In the genomic region with DNA sequence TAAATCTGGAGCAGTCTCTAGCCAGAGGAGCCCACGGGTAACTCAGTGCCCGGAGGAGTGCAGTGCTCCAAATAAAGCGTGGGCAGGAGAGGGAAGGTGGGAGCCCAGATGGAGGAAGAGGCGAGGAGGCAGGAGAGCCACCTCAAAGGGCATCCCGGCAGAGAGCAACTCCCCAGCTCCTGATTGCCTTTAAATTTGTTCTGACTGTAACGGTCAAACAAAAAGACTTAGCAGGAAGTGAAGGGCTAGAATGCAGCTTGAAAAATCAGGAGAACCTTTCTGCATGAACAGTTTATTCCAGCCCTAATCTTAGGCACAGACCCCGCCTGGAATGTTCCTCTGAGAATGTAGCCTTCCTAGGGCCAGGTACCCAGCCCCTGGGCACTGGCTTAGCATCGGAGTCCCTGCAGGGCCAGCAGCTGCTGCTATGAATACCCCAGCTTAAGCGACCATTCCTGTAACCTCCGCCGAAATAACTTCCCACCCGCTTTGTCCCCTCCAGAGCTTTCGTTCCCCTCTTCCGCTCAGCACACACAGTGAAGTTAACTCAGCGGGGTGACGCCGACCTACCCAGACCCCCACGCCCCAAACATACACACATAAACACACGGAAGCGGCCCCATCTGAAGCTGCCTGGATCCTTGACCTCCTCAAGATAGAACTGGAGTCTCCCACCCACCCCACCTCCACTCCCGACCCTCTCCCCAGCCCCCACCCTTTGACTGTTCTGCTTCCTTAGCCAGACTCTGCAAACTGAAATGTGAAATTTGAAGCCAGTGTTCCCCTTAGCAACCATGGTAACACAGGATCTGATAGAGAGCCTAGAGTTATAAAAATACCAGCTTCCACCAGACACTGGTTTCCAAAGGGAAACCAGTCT, we compare ENCODE assay signal across 8 cellular contexts.
DNase-seq lines count a peak whose midpoint lies in the region; ATAC-seq, FAIRE-seq and TF ChIP-seq lines count a peak whose summit lies in the region.

No MANE protein-coding gene starts in this region.

- peak overlapping the region; percentile 57 for H3K4me3 Mint-ChIP-seq in central memory CD8-positive, alpha-beta T cell

- POLR2A ChIA-PET in AG04450 (lab: Yijun Ruan, JAX), result interaction anchor here (0.6 to 0.7 kb wide), 3 partner anchors 47 to 99 kb away, joined by 3 read pairs; no protein-coding TSS in a partner anchor

- H3K27me3 Mint-ChIP-seq in central memory CD8-positive, alpha-beta T cell, result no peaks in the 10 kb centered on the region

- H3K27ac Mint-ChIP-seq in central memory CD8-positive, alpha-beta T cell (ENCODE audit: low read depth), result no peak overlapping the region

- no peak for FAIRE-seq in GM12892 (lab: Jason Lieb, UNC)

- peak overlapping the region; percentile 21; the same call in 1 of the 2 replicates for H3K4me3 ChIP-seq in AG04450 (ENCODE audit: low read depth, low read length)

- no peak for ATAC-seq in central memory CD8-positive, alpha-beta T cell (replicated peaks; ENCODE audit: extremely low read depth, poor library complexity, severe bottlenecking)
- no peak for ATAC-seq in GM21619 (IDR thresholded peaks at IDR 0.05; ENCODE audit: unreplicated experiment)
- no peak for ATAC-seq in HG03354 (IDR thresholded peaks at IDR 0.05; ENCODE audit: poor library complexity, severe bottlenecking, unreplicated experiment)

- no peaks in the 10 kb centered on the region for H3K27me3 ChIP-seq in AG04450 (ENCODE audit: control insufficient read depth, insufficient read depth, low read length)

- no peaks in the 10 kb centered on the region; the same call in 1 of the 2 replicates for H3K9me3 ChIP-seq in AG04450 (ENCODE audit: control insufficient read depth, insufficient read depth, low read length)

- peaks cover 13% of the 10 kb centered on the region for H3K36me3 Mint-ChIP-seq in central memory CD8-positive, alpha-beta T cell (ENCODE audit: insufficient read depth)

- peak overlapping the region; percentile 47 for H3K27ac ChIP-seq in AG04450 (ENCODE audit: low read depth, low read length)

- H3K4me1 Mint-ChIP-seq in central memory CD8-positive, alpha-beta T cell, result peaks cover 70% of the 10 kb centered on the region

- TF ChIP-seq CTCF in AG04450 (IDR thresholded peaks at IDR 0.05; ENCODE audit: low read depth, low read length), result no peak

- CTCF ChIA-PET in AG04450 (lab: Charles Lee), result interaction anchor here (0.5 to 1.0 kb wide), 4 partner anchors 17 to 588 kb away, joined by 3 to 4 read pairs (median 3); no protein-coding TSS in a partner anchor

- no peak for TF ChIP-seq POLR2A in GM12892 (IDR thresholded peaks at IDR 0.05; ENCODE audit: low read depth, low read length)

- no peaks in the 10 kb centered on the region for H3K9me3 Mint-ChIP-seq in central memory CD8-positive, alpha-beta T cell

- no peak for DNase-seq in AG04450 (ENCODE audit: low read depth, low spot score)
- peak; percentile 71 for DNase-seq in NCI-H146 (lab: John Stamatoyannopoulos, UW)
- DNase-seq in central memory CD8-positive, alpha-beta T cell (ENCODE audit: low spot score in 2 of 2), result no peak
- peak; percentile 47 to 58 for DNase-seq in lung microvascular endothelial cell (ENCODE audit: low read depth in 2 of 2)
- no peak for DNase-seq in stimulated activated naive CD4-positive, alpha-beta T cell (lab: John Stamatoyannopoulos, UW)
- no peak for DNase-seq in GM12892 (ENCODE audit: insufficient read length)

Comparison
In these comparisons a context has a peak if more than half of its experiments do, and no peak if none do; other contexts are left out.
1. DNase-seq: peak in NCI-H146 (single experiment) and lung microvascular endothelial cell (2 of 2); none in AG04450 (single experiment), central memory CD8-positive, alpha-beta T cell (0 of 2), stimulated activated naive CD4-positive, alpha-beta T cell (0 of 6) and GM12892 (single experiment).